34 cellular contexts compared by ENCODE assay signal in the genomic region with DNA sequence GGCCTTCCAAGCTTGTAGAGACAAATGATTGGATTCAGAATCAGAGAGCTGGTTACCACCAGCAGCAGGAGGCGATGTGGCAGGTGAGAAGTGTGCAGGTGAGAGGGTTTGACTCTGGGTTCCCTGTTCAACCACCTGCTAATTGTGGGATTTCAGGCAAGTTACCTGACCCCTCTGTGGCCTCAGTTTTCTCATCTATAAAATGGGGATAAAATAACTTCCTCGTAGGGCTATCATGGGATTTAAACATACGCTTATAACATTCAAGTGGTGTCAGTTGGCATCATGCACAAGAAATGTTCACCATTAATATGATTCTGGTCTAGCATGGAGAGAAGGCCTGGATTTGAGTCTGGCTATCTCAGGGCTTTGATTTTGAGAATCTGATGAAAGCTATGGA. TPM values are rescaled to one million over a fixed set of nuclear protein-coding genes. Genes with fewer than 3 reads are reported as not detected.
"Had no signal": no experiment of that assay in that cellular context is flagged by ENCODE, and none has a peak within 500 bp of the region (broad histone marks: within the 10 kb centered on the region; RNA-seq: fewer than 3 reads in every experiment).

No MANE protein-coding gene starts in this region.

- ATAC-seq: activated CD8-positive, alpha-beta T cell treated with anti-CD3 and anti-CD28 coated beads for 36 hours; activated T-cell treated with anti-CD3 and anti-CD28 coated beads, Interleukin-2, amount 50 U/mL, for 72 hours; SK-N-SH treated with all-trans-retinoic acid at 6 μM for 48 hours; T-cell had no signal

- H3K27ac ChIP-seq: ascending aorta, breast epithelium, PC-9, SJSA1, WERI-Rb-1 had no signal

- H3K36me3 ChIP-seq: ascending aorta, breast epithelium, SJSA1, WERI-Rb-1 had no signal

- H3K4me3 ChIP-seq: ascending aorta, breast epithelium, PC-9, SJSA1 had no signal

- H3K36me3 Mint-ChIP-seq: activated naive CD4-positive, alpha-beta T cell treated with anti-CD3 and anti-CD28 coated beads, Interleukin-2, amount 50 U/mL, for 24 hours; activated naive CD8-positive, alpha-beta T cell treated with anti-CD3 and anti-CD28 coated beads, Interleukin-2, amount 10 ng/mL, durations not matched to agents 7 days and 5 days; T-cell had no signal

- H3K4me2 ChIP-seq: PC-9 had no signal

- H3K9me3 ChIP-seq: ascending aorta, breast epithelium, SJSA1 had no signal

- H3K27me3 Mint-ChIP-seq: activated CD4-positive, alpha-beta T cell treated with anti-CD3 and anti-CD28 coated beads, Interleukin-2, amount 10 ng/mL, durations not matched to agents 24 days and 14 days; activated CD8-positive, alpha-beta T cell treated with anti-CD3 and anti-CD28 coated beads for 36 hours; activated naive CD4-positive, alpha-beta T cell treated with anti-CD3 and anti-CD28 coated beads, Interleukin-2, amount 50 U/mL, for 24 hours; activated naive CD8-positive, alpha-beta T cell treated with anti-CD3 and anti-CD28 coated beads, Interleukin-2, amount 10 ng/mL, durations not matched to agents 7 days and 5 days had no signal

- H3K4me3 Mint-ChIP-seq: activated CD4-positive, alpha-beta T cell treated with anti-CD3 and anti-CD28 coated beads, Interleukin-2, amount 10 ng/mL, durations not matched to agents 24 days and 14 days; activated CD8-positive, alpha-beta T cell treated with anti-CD3 and anti-CD28 coated beads for 36 hours; activated naive CD4-positive, alpha-beta T cell treated with anti-CD3 and anti-CD28 coated beads, Interleukin-2, amount 50 U/mL, for 24 hours; activated naive CD8-positive, alpha-beta T cell treated with anti-CD3 and anti-CD28 coated beads, Interleukin-2, amount 10 ng/mL, durations not matched to agents 7 days and 5 days; activated T-cell treated with anti-CD3 and anti-CD28 coated beads, Interleukin-2, amount 50 U/mL, for 72 hours; T-cell had no signal

- H3K9me3 Mint-ChIP-seq: activated CD4-positive, alpha-beta T cell treated with anti-CD3 and anti-CD28 coated beads, Interleukin-2, amount 10 ng/mL, durations not matched to agents 24 days and 14 days; activated CD8-positive, alpha-beta T cell treated with anti-CD3 and anti-CD28 coated beads for 36 hours; activated naive CD4-positive, alpha-beta T cell treated with anti-CD3 and anti-CD28 coated beads, Interleukin-2, amount 50 U/mL, for 24 hours; activated T-cell treated with anti-CD3 and anti-CD28 coated beads, Interleukin-2, amount 50 U/mL, for 72 hours; activated T-helper 2 cell treated with anti-CD3 and anti-CD28 coated beads, Interferon-gamma antibody, Interleukin-2, Interleukin-4, amounts not matched to agents 10 μg/mL and 5 μg/mL and 100 μg/mL, durations not matched to agents 14 hours and 24 hours and 36 hours; T-cell had no signal

- H2AFZ ChIP-seq: PC-9 had no signal

- H3K27ac Mint-ChIP-seq: activated CD4-positive, alpha-beta T cell treated with anti-CD3 and anti-CD28 coated beads, Interleukin-2, amount 10 ng/mL, durations not matched to agents 24 days and 14 days; activated CD8-positive, alpha-beta T cell treated with anti-CD3 and anti-CD28 coated beads for 36 hours; activated naive CD4-positive, alpha-beta T cell treated with anti-CD3 and anti-CD28 coated beads, Interleukin-2, amount 50 U/mL, for 24 hours; activated naive CD8-positive, alpha-beta T cell treated with anti-CD3 and anti-CD28 coated beads, Interleukin-2, amount 10 ng/mL, durations not matched to agents 7 days and 5 days; activated T-cell treated with anti-CD3 and anti-CD28 coated beads, Interleukin-2, amount 50 U/mL, for 72 hours; activated T-helper 2 cell treated with anti-CD3 and anti-CD28 coated beads, Interferon-gamma antibody, Interleukin-2, Interleukin-4, amounts not matched to agents 10 μg/mL and 5 μg/mL and 100 μg/mL, durations not matched to agents 14 hours and 24 hours and 36 hours had no signal

- DNase-seq: activated CD4-positive, alpha-beta T cell treated with anti-CD3 and anti-CD28 coated beads, Interleukin-2, amount 10 ng/mL, durations not matched to agents 24 days and 14 days; activated CD4-positive, alpha-beta T cell treated with anti-CD3 and anti-CD28 coated beads, Interleukin-2, amount 50 U/mL, for 4 hours; activated CD8-positive, alpha-beta T cell treated with anti-CD3 and anti-CD28 coated beads for 36 hours; activated gamma-delta T cell; activated naive CD4-positive, alpha-beta T cell treated with Interleukin-2 at 50 U/mL for 16 hours; activated naive CD8-positive, alpha-beta T cell treated with anti-CD3 and anti-CD28 coated beads, Interleukin-2, amount 10 ng/mL, durations not matched to agents 7 days and 5 days; activated T-cell treated with anti-CD3 and anti-CD28 coated beads, Interleukin-2, amount 50 U/mL, for 1 hour; activated T-cell treated with anti-CD3 and anti-CD28 coated beads, Interleukin-2, amount 50 U/mL, for 72 hours; amygdala; Kasumi-1; MM.1S; MV-4-11; NCI-H1092; NCI-H1436 treated with DMSO at 0.1 percent for 48 hours; NCI-H1694 treated with DMSO at 0.1 percent for 48 hours; NCI-H2029; NCI-H345; NCI-H526; NCI-H748 treated with DMSO at 0.1 percent for 48 hours; NK-92 treated with Interleukin-12 subunit alpha and Interleukin-12 subunit beta, amount 100 ng/mL, for 24 hours; SHP77 treated with DMSO at 0.1 percent for 48 hours; T-cell; T1000; WERI-Rb-1 had no signal

- H3K4me1 ChIP-seq: ascending aorta, breast epithelium, SJSA1 had no signal

- H3K27me3 ChIP-seq: ascending aorta, SJSA1 had no signal

RNA-seq across cellular contexts. Expression of gene CUX2, which starts 30.2 kb away (rescaled TPM):
- total RNA-seq: activated CD8-positive, alpha-beta memory T cell treated with anti-CD3 and anti-CD28 coated beads for 36 hours; activated T-helper 2 cell treated with anti-CD3 and anti-CD28 coated beads, Interferon-gamma antibody, Interleukin-2, Interleukin-4, amounts not matched to agents 10 μg/mL and 5 μg/mL and 100 μg/mL, durations not matched to agents 14 hours and 24 hours and 36 hours; ascending aorta; NCI-H460; PC-9; SJSA1; T-helper 2 cell treated with Interferon-gamma antibody and Interleukin-4, amounts not matched to agents 100 ng/mL and 5 ng/mL, for 36 hours had no signal
